Comparison of ENCODE assay signal across 9 cellular contexts in genomic region chr18:12598181-12598921, GRCh38. TPM values are rescaled to one million over a fixed set of nuclear protein-coding genes. Genes with fewer than 3 reads are reported as not detected.
DNase-seq lines count a peak whose midpoint lies in the region; TF ChIP-seq lines count a peak whose summit lies in the region.
"Had no signal": no experiment of that assay in that cellular context is flagged by ENCODE, and none has a peak within 500 bp of the region (broad histone marks: within the 10 kb centered on the region; RNA-seq: fewer than 3 reads in every experiment).

No MANE protein-coding gene starts in this region.

- H3K36me3 ChIP-seq in Loucy (ENCODE audit: insufficient read depth, low read length): no peaks in the 10 kb centered on the region
- H3K36me3 ChIP-seq in mammary epithelial cell (ENCODE audit: insufficient read depth, low read length): no peaks in the 10 kb centered on the region

- CTCF ChIA-PET in mammary epithelial cell (lab: Charles Lee; ENCODE audit: low non-redundant PET): no interaction called here

- H3K4me3 ChIP-seq in Loucy (ENCODE audit: low read length, poor library complexity, severe bottlenecking) (no peak overlapping the region), mammary epithelial cell (replicated peaks in 1 of 3; ENCODE audit: insufficient read depth in 1 of 3, low read depth in 2 of 3, low read length in 3 of 3) (no peak overlapping the region), dorsolateral prefrontal cortex (no peak overlapping the region)

- H3K27ac ChIP-seq in mammary epithelial cell (ENCODE audit: insufficient read depth, low read depth, low read length) (peak overlapping the region; percentile 76), dorsolateral prefrontal cortex (peak overlapping the region in 1 of 59 donors; percentile 1)

- H3K4me2 ChIP-seq in Loucy (ENCODE audit: low read depth, low read length, poor library complexity, severe bottlenecking): peak overlapping the region; percentile 1
- peak overlapping the region; percentile 64 for H3K4me2 ChIP-seq in mammary epithelial cell (ENCODE audit: insufficient read depth, low read depth, low read length)

- WGBS in mammary epithelial cell (ENCODE audit: low coverage, missing lambda C conversion rate): 80% methylated on average over 3 of the region's 3 CpGs

- H3K9me3 ChIP-seq in Loucy (ENCODE audit: insufficient read depth, low read depth, low read length) (no peaks in the 10 kb centered on the region), mammary epithelial cell (replicated peaks; ENCODE audit: insufficient read depth, low read length) (no peaks in the 10 kb centered on the region)

- dilution Hi-C loops in mammary epithelial cell (cut with HindIII; ENCODE audit: low sequenced_read_pairs): no loop called here

- H3K9ac ChIP-seq in Loucy (ENCODE audit: low read depth, low read length, poor library complexity, severe bottlenecking) (no peak overlapping the region), mammary epithelial cell (ENCODE audit: insufficient read depth, low read length) (no peak overlapping the region)

- intact Hi-C loops in mammary epithelial cell (cut with micrococcal nuclease): loop anchor here (1.0 kb wide), 1 partner anchor 9 kb away; no protein-coding TSS in a partner anchor
- intact Hi-C loops in dorsolateral prefrontal cortex (cut with DNase I): no loop called here

- TSS peak; percentile 29 for BruUV-seq in mammary epithelial cell (replicated peaks; lab: Mats Ljungman, UMichigan)

- H3K79me2 ChIP-seq in Loucy (ENCODE audit: insufficient read depth, low read length): no peaks in the 10 kb centered on the region
- peaks cover 47% of the 10 kb centered on the region for H3K79me2 ChIP-seq in mammary epithelial cell (ENCODE audit: insufficient read depth, low read length)

- no peaks in the 10 kb centered on the region for H3K9me2 ChIP-seq in Loucy (replicated peaks; ENCODE audit: low read depth, low read length)

- TF ChIP-seq CTCF in Loucy (conservative IDR thresholded peaks at IDR 0.05; ENCODE audit: low read length) (no peak), mammary epithelial cell (conservative IDR thresholded peaks at IDR 0.05 in 1 of 2, IDR thresholded peaks at IDR 0.05 in 1 of 2; ENCODE audit: extremely low read depth in 1 of 2, insufficient read depth in 1 of 2, low read depth in 1 of 2, low read length in 2 of 2) (no peak), dorsolateral prefrontal cortex (IDR thresholded peaks at IDR 0.05 in 54 of 56, conservative IDR thresholded peaks at IDR 0.05 in 2 of 56; ENCODE audit: low read depth in 1 of 56, partially characterized antibody in 56 of 56) (no peak), GM10266 (IDR thresholded peaks at IDR 0.05; ENCODE audit: control insufficient read depth, insufficient read depth, low read depth, missing control alignments) (no peak)

- no peaks in the 10 kb centered on the region for H4K20me1 ChIP-seq in Loucy (ENCODE audit: insufficient read depth, low read length, poor library complexity, severe bottlenecking)
- H4K20me1 ChIP-seq in mammary epithelial cell (ENCODE audit: insufficient read depth, low read length): no peaks in the 10 kb centered on the region

- in situ Hi-C loops in mammary epithelial cell (cut with MboI; ENCODE audit: low sequenced_read_pairs in 2 of 2): no loop called here

- DNase-seq in Daoy (ENCODE audit: low read depth): peak; percentile 55
- DNase-seq in mammary epithelial cell: no peak
- DNase-seq in lung microvascular endothelial cell (ENCODE audit: low read depth in 2 of 2): peak; percentile 10 to 70
- DNase-seq in NCI-H82 (lab: John Stamatoyannopoulos, UW): no peak
- no peak for DNase-seq in NCI-H524 (lab: John Stamatoyannopoulos, UW)
- DNase-seq in dorsolateral prefrontal cortex: no peak
- no peak for DNase-seq in GM10266 (ENCODE audit: extremely low spot score)
- DNase-seq: NCI-H2029 had no signal

- H2AFZ ChIP-seq in Loucy (ENCODE audit: low read length) (no peak overlapping the region), mammary epithelial cell (ENCODE audit: low read depth, low read length) (no peak overlapping the region)

- peaks cover 59% of the 10 kb centered on the region for H3K4me1 ChIP-seq in Loucy (ENCODE audit: insufficient read depth, low read length, poor library complexity, severe bottlenecking)
- peaks cover 41% of the 10 kb centered on the region for H3K4me1 ChIP-seq in mammary epithelial cell (ENCODE audit: insufficient read depth, low read length)

- H3F3A ChIP-seq in Loucy (ENCODE audit: low read depth): no peaks in the 10 kb centered on the region; the same call in 1 of the 2 replicates

- H3K27me3 ChIP-seq in Loucy (ENCODE audit: insufficient read depth, low read length, poor library complexity, severe bottlenecking) (no peaks in the 10 kb centered on the region), mammary epithelial cell (ENCODE audit: insufficient read depth, low read length) (no peaks in the 10 kb centered on the region), dorsolateral prefrontal cortex (no peaks in the 10 kb centered on the region)

RNA-seq across cellular contexts. Expression of gene SPIRE1, which starts 59.6 kb away (rescaled TPM):
- 16.6 and 20.2 TPM in 2 replicates for total RNA-seq in Daoy (2014; rRNA removed; shearing (Covaris generic))
- total RNA-seq in mammary epithelial cell (10 to 100 TPM; 49.3 to 63.8 TPM), lung microvascular endothelial cell (13.7 and 14.2 TPM in 2 replicates), dorsolateral prefrontal cortex (100 to 1,000 TPM in 99 of 120 experiments, 10 to 100 TPM in 21; 76.6 to 170 (median 113) TPM)
- 14.3 TPM for polyA plus RNA-seq in mammary epithelial cell
- polyA minus RNA-seq in mammary epithelial cell: 32.5 TPM

Comparison
In these comparisons a context has a peak if more than half of its experiments do, and no peak if none do; other contexts are left out.
1. DNase-seq: peak in Daoy (single experiment) and lung microvascular endothelial cell (2 of 2); none in mammary epithelial cell (single experiment), NCI-H82 (single experiment), NCI-H524 (0 of 2), dorsolateral prefrontal cortex (0 of 10) and GM10266 (single experiment).